In genomic region chr5:139561655-139562451, GRCh38 we compare ENCODE assay signal across 8 cellular contexts. TPM values are rescaled to one million over a fixed set of nuclear protein-coding genes. Genes with fewer than 3 reads are reported as not detected.
A peak's percentile ranks its signal among the peaks of the same experiment; 100 is the strongest.
DNase-seq lines count a peak whose midpoint lies in the region; ATAC-seq, FAIRE-seq and TF ChIP-seq lines count a peak whose summit lies in the region.

No MANE protein-coding gene starts in this region.

- H2AK5ac ChIP-seq in H1 (ENCODE audit: low read depth, low read length) (no peak overlapping the region), mesendoderm (ENCODE audit: low read length) (no peak overlapping the region)

- peak; percentile 11 for ATAC-seq in GM21825 (IDR thresholded peaks at IDR 0.05; ENCODE audit: unreplicated experiment)

- H3K56ac ChIP-seq in H1 (replicated peaks; ENCODE audit: insufficient read length, low read depth, low read length) (peak overlapping the region; percentile 79), mesendoderm (ENCODE audit: low read length) (peak overlapping the region; percentile 94)

- H4K8ac ChIP-seq in H1 (ENCODE audit: extremely low read depth, insufficient read depth, low read length) (peak overlapping the region; percentile 93; the same call in 1 of the 2 replicates), mesendoderm (ENCODE audit: low read depth, low read length) (peak overlapping the region; percentile 57)

- H3K79me1 ChIP-seq in H1 (ENCODE audit: low read depth, low read length) (peaks cover 2% of the 10 kb centered on the region; the same call in 1 of the 2 replicates), mesendoderm (ENCODE audit: low read length) (no peaks in the 10 kb centered on the region)

- peak overlapping the region; percentile 91 for H3K27ac ChIP-seq in KOPT-K1 (ENCODE audit: low read depth, low read length, poor library complexity, severe bottlenecking)
- H3K27ac ChIP-seq in H1 (ENCODE audit: low read depth, low read length) = peak overlapping the region; percentile 80; the same call in 1 of the 2 replicates
- peak overlapping the region; percentile 96 for H3K27ac ChIP-seq in mesendoderm (ENCODE audit: low read depth, low read length)

- no peak overlapping the region for H2BK12ac ChIP-seq in H1 (ENCODE audit: low read depth, low read length)

- no peak overlapping the region for H2BK120ac ChIP-seq in H1 (replicated peaks; ENCODE audit: low read depth, low read length)
- H2BK120ac ChIP-seq in mesendoderm (ENCODE audit: low read depth, low read length) = peak overlapping the region; percentile 33

- H3K27me3 ChIP-seq in H1 (replicated peaks in 1 of 4; ENCODE audit: control insufficient read depth in 3 of 4, extremely low read depth in 1 of 4, insufficient read depth in 3 of 4, low read length in 3 of 4) (no peaks in the 10 kb centered on the region), mesendoderm (ENCODE audit: insufficient read depth, low read length, poor library complexity) (no peaks in the 10 kb centered on the region)

- no peak for FAIRE-seq in H1 (lab: Jason Lieb, UNC)

- H2AFZ ChIP-seq in H1 (ENCODE audit: low read length) = no peak overlapping the region

- H2BK20ac ChIP-seq in H1 (ENCODE audit: low read length) = no peak overlapping the region

- TF ChIP-seq EP300 in H1 (IDR thresholded peaks at IDR 0.05; ENCODE audit: borderline replicate concordance in 1 of 2, low read depth in 2 of 2, low read length in 2 of 2) = no peak

- peak overlapping the region; percentile 97 for H3K18ac ChIP-seq in H1 (ENCODE audit: extremely low read depth, low read length)
- H3K18ac ChIP-seq in mesendoderm (ENCODE audit: low read length) = peak overlapping the region; percentile 89

- TF ChIP-seq CTCF in H1 (IDR thresholded peaks at IDR 0.05; ENCODE audit: control extremely low read depth in 1 of 3, insufficient read depth in 1 of 3, low read depth in 1 of 3, low read length in 3 of 3) = no peak

- peaks cover 30 to 52% of the 10 kb centered on the region in 2 experiments for H3K79me2 ChIP-seq in H1 (ENCODE audit: control insufficient read depth in 1 of 2, insufficient read depth in 2 of 2, low read length in 2 of 2)
- H3K79me2 ChIP-seq in mesendoderm (ENCODE audit: control insufficient read depth, insufficient read depth, low read length) = peaks cover 50% of the 10 kb centered on the region

- no peak overlapping the region for H3K23ac ChIP-seq in H1 (ENCODE audit: insufficient read length)
- peak overlapping the region; percentile 2 for H3K23ac ChIP-seq in mesendoderm (ENCODE audit: low read length)

- WGBS in H1 (ENCODE audit: extremely low coverage in 1 of 2, insufficient coverage in 1 of 2, insufficient read length in 1 of 2, insufficient replicate concordance in 2 of 2, low coverage in 1 of 2, low lambda C conversion rate in 2 of 2, missing lambda C conversion rate in 1 of 2), 2 experiments = 3% methylated on average over 31 of the region's 57 CpGs; no CpG with 5 or more reads in 1 of the 2 experiments
- no CpG with 5 or more reads among the region's 57 CpGs for WGBS in mesendoderm (ENCODE audit: extremely low coverage, insufficient coverage, low lambda C conversion rate)

- no peak for TF ChIP-seq RAD21 in H1 (IDR thresholded peaks at IDR 0.05 in 1 of 2, conservative IDR thresholded peaks at IDR 0.05 in 1 of 2; ENCODE audit: low read depth in 2 of 2, low read length in 2 of 2)

- H3K36me3 ChIP-seq in ES-I3 (ENCODE audit: insufficient read depth, low read length) (peaks cover 3% of the 10 kb centered on the region), KOPT-K1 (ENCODE audit: insufficient read depth, low read length) (peaks cover 32% of the 10 kb centered on the region), H1 (ENCODE audit: control insufficient read depth in 2 of 4, insufficient read depth in 4 of 4, low read length in 3 of 4) (peaks cover 0 to 28% (median 3%) of the 10 kb centered on the region in 4 experiments; a peak in 3 of 8 replicates), mesendoderm (ENCODE audit: control insufficient read depth, insufficient read depth, low read length) (no peaks in the 10 kb centered on the region)

- POLR2A ChIA-PET in H1 (lab: Charles Lee; ENCODE audit: partially characterized antibody) = interaction anchor here (0.6 to 7.7 kb wide), 28 partner anchors 8 to 267 kb away, joined by 3 to 49 read pairs (median 6); partner anchors contain the start of genes DNAJC18, PAIP2 and STING1

- H3K4me1 ChIP-seq in ES-I3 (ENCODE audit: insufficient read depth, low read length) = no peaks in the 10 kb centered on the region; the same call in 1 of the 2 replicates
- H3K4me1 ChIP-seq in H1 (replicated peaks in 1 of 4; ENCODE audit: control insufficient read depth in 3 of 4, insufficient read depth in 4 of 4, low read length in 3 of 4) = peaks cover 0 to 4% (median 4%) of the 10 kb centered on the region in 4 experiments; a peak in 5 of 7 replicates
- peaks cover 3% of the 10 kb centered on the region for H3K4me1 ChIP-seq in mesendoderm (ENCODE audit: control insufficient read depth, low read depth, low read length)

- peaks cover 5% of the 10 kb centered on the region; the same call in 1 of the 2 replicates for H3K23me2 ChIP-seq in H1 (ENCODE audit: low read depth, low read length)

- TF ChIP-seq POLR2A in H1 (IDR thresholded peaks at IDR 0.05; ENCODE audit: control extremely low read depth in 1 of 2, low read depth in 2 of 2, low read length in 2 of 2) = no peak

- no peak overlapping the region for H4K91ac ChIP-seq in H1 (replicated peaks; ENCODE audit: insufficient read length, low read length)

- no peak overlapping the region for H3K14ac ChIP-seq in H1 (ENCODE audit: insufficient read length)

- no peaks in the 10 kb centered on the region for H3K9me3 ChIP-seq in ES-I3 (ENCODE audit: control insufficient read depth, insufficient read depth, low read length)
- H3K9me3 ChIP-seq in KOPT-K1 (ENCODE audit: insufficient read depth, low read length, poor library complexity, severe bottlenecking) = no peaks in the 10 kb centered on the region
- H3K9me3 ChIP-seq in H1 (ENCODE audit: insufficient read depth in 2 of 2, low read depth in 1 of 2, low read length in 1 of 2) = no peaks in the 10 kb centered on the region

- H3K4me3 ChIP-seq in H1 (ENCODE audit: extremely low read depth in 1 of 4, insufficient read depth in 2 of 4, low read depth in 3 of 4, low read length in 4 of 4) (peak overlapping the region; percentile 65 to 98 (median 80)), mesendoderm (ENCODE audit: low read length) (peak overlapping the region; percentile 92)

- peaks cover 8 to 10% of the 10 kb centered on the region in 2 experiments for H4K20me1 ChIP-seq in H1 (replicated peaks in 1 of 2; ENCODE audit: control insufficient read depth in 1 of 2, insufficient read depth in 2 of 2, low read length in 2 of 2)

- H4K5ac ChIP-seq in H1 (ENCODE audit: insufficient read length, low read depth, low read length) (peak overlapping the region; percentile 96), mesendoderm (ENCODE audit: low read length) (no peak overlapping the region)

- H3K4ac ChIP-seq in H1 (replicated peaks; ENCODE audit: insufficient read length, low read depth, low read length) (no peak overlapping the region), mesendoderm (ENCODE audit: low read depth, low read length) (peak overlapping the region; percentile 94)

- H2BK15ac ChIP-seq in H1 (ENCODE audit: low read length) (no peak overlapping the region), mesendoderm (replicated peaks; ENCODE audit: low read depth) (no peak overlapping the region)

- peak overlapping the region; percentile 81; the same call in 1 of the 2 replicates for H2BK5ac ChIP-seq in H1 (ENCODE audit: low read depth, low read length)
- H2BK5ac ChIP-seq in mesendoderm (ENCODE audit: low read length) = no peak overlapping the region

- H3K4me2 ChIP-seq in H1 (ENCODE audit: insufficient read depth in 1 of 2, low read depth in 2 of 2, low read length in 2 of 2) (peak overlapping the region; percentile 73 to 74), mesendoderm (ENCODE audit: low read length) (peak overlapping the region; percentile 44)

- peak overlapping the region; percentile 66 for H3K9ac ChIP-seq in ES-I3 (ENCODE audit: low read depth, low read length)
- peak overlapping the region; percentile 79 to 89 (median 82) for H3K9ac ChIP-seq in H1 (replicated peaks in 1 of 4; ENCODE audit: extremely low read depth in 1 of 4, low read depth in 3 of 4, low read length in 3 of 4)
- H3K9ac ChIP-seq in mesendoderm (ENCODE audit: low read length) = peak overlapping the region; percentile 87

- CTCF ChIA-PET in H1 (lab: Charles Lee; ENCODE audit: partially characterized antibody) = interaction anchor here (0.7 to 6.8 kb wide), 10 partner anchors 12 to 835 kb away, joined by 3 to 43 read pairs (median 4); no protein-coding TSS in a partner anchor

- DNase-seq in activated CD4-positive, alpha-beta T cell treated with anti-CD3 and anti-CD28 coated beads for 48 hours = peak; percentile 67
- DNase-seq in H1 (ENCODE audit: low read depth in 1 of 2, low spot score in 2 of 2) (peak in 1 of 2 experiments; percentile 72), mesendoderm (peak; percentile 65), ecto neural progenitor cell (ENCODE audit: low spot score) (no peak)
- peak; percentile 9 for DNase-seq in stimulated activated CD8-positive, alpha-beta memory T cell treated with anti-CD3 and anti-CD28 coated beads, Interleukin-7, amount 100 ng/mL, for 24 hours (ENCODE audit: low read depth)

TF ChIP-seq in H1, 55 proteins besides CTCF, POLR2A, EP300 and RAD21 (continues in another document):
- TF ChIP-seq TCF12 (IDR thresholded peaks at IDR 0.05; ENCODE audit: low read depth, low read length) (no peak), PHF8 (conservative IDR thresholded peaks at IDR 0.05; ENCODE audit: low read depth, low read length) (peak; percentile 46), SP4 (IDR thresholded peaks at IDR 0.05; ENCODE audit: low read length) (no peak), ASH2L (IDR thresholded peaks at IDR 0.05; ENCODE audit: low read length) (peak; percentile 61), RFX5 (IDR thresholded peaks at IDR 0.05; ENCODE audit: borderline replicate concordance, low read depth, low read length) (no peak), MAX (IDR thresholded peaks at IDR 0.05) (0 out of 2 replicates have a peak, but pooled peaks have one; percentile 31)

RNA-seq across cellular contexts. Expression of gene UBE2D2, which starts 0.7 kb away (rescaled TPM):
- 194 and 203 TPM in 2 replicates for total RNA-seq in H1 (2021; fragmentation: NEBNext Ultra II Directional; extraction: Animal tissue kit (Norgen Biotek cat#: 25700))
- 57.8 and 66.9 TPM in 2 replicates for polyA plus RNA-seq in H1 (2011; rRNA removed)
- polyA plus RNA-seq in H1 (2011; cell fraction: cytosol; rRNA removed) = 57.5 TPM
- 20.2 TPM for polyA plus RNA-seq in H1 (2011; cell fraction: nucleus; rRNA removed)
- 137 to 209 TPM (median 142 TPM) in 4 replicates for polyA plus RNA-seq in H1 (2012, experiment 1 of 2)
- polyA plus RNA-seq in H1 (2012, experiment 2 of 2) = 246 TPM
- 91.5 TPM for polyA plus RNA-seq in H1 (2013, experiment 1 of 2)
- polyA plus RNA-seq in H1 (2013, experiment 2 of 2) = 95.8 TPM
- polyA minus RNA-seq in H1 (2011; rRNA and poly(A)+ RNA removed) = 46.3 and 52.7 TPM in 2 replicates
- polyA minus RNA-seq in H1 (2011; cell fraction: cytosol; rRNA and poly(A)+ RNA removed) = 70.2 TPM
- polyA minus RNA-seq in H1 (2011; cell fraction: nucleus; rRNA and poly(A)+ RNA removed) = 30.4 TPM
- polyA plus RNA-seq in mesendoderm (2013, experiment 1 of 2) = 130 TPM
- polyA plus RNA-seq in mesendoderm (2013, experiment 2 of 2) = 133 TPM
